Comparison of ENCODE assay signal across 1 cellular context in genomic region chr1:162349635-162350330, GRCh38.
TF ChIP-seq lines count a peak whose summit lies in the region.

No MANE protein-coding gene starts in this region.

TF ChIP-seq in K562, 482 proteins besides CTCF, POLR2A, EP300 and RAD21 (continued from another document and continues in another):
- TF ChIP-seq ARID3A (IDR thresholded peaks at IDR 0.05; ENCODE audit: borderline replicate concordance, low read depth, low read length) (no peak), ZNF23 (CRISPR knock-in tag; IDR thresholded peaks at IDR 0.05) (no peak), ZNF280A (IDR thresholded peaks at IDR 0.05; ENCODE audit: low read depth, partially characterized antibody) (no peak), CTCFL (IDR thresholded peaks at IDR 0.05; ENCODE audit: borderline replicate concordance, insufficient read depth, low read depth, low read length, poor library complexity, severe bottlenecking) (no peak), ZNF696 (CRISPR knock-in tag; conservative IDR thresholded peaks at IDR 0.05) (no peak), C11orf30 (IDR thresholded peaks at IDR 0.05; ENCODE audit: low read depth) (no peak), DIDO1 (tag; IDR thresholded peaks at IDR 0.05; ENCODE audit: low read depth) (no peak), RAD51 (IDR thresholded peaks at IDR 0.05; ENCODE audit: borderline replicate concordance, low read depth) (no peak), KDM2B (CRISPR knock-in tag; IDR thresholded peaks at IDR 0.05) (no peak), ZNF583 (CRISPR knock-in tag; IDR thresholded peaks at IDR 0.05) (no peak), ZNF280B (CRISPR knock-in tag; IDR thresholded peaks at IDR 0.05) (no peak), HMG20A (CRISPR knock-in tag; conservative IDR thresholded peaks at IDR 0.05) (no peak), ZNF407 (IDR thresholded peaks at IDR 0.05; ENCODE audit: low read depth) (no peak), IRF9 (tag; IDR thresholded peaks at IDR 0.05) (no peak), BRF1 (IDR thresholded peaks at IDR 0.05; ENCODE audit: borderline replicate concordance, extremely low read depth, insufficient read length) (no peak), POLR2AphosphoS2 (IDR thresholded peaks at IDR 0.05; ENCODE audit: low read length) (no peak), ZNF318 (IDR thresholded peaks at IDR 0.05; ENCODE audit: borderline replicate concordance in 1 of 2, low read depth in 1 of 2) (no peak), JUN (IDR thresholded peaks at IDR 0.05; ENCODE audit: borderline replicate concordance, low read depth, low read length) (peak; percentile 61; the same call in 1 of the 2 replicates), JUN (CRISPR knock-in tag; IDR thresholded peaks at IDR 0.05; ENCODE audit: borderline replicate concordance) (no peak), FIP1L1 (IDR thresholded peaks at IDR 0.05; ENCODE audit: low read depth, low read length, poor library complexity, severe bottlenecking) (no peak), NEUROD1 (IDR thresholded peaks at IDR 0.05; ENCODE audit: borderline replicate concordance, low read depth, low read length, partially characterized antibody) (no peak), ETV5 (CRISPR knock-in tag; IDR thresholded peaks at IDR 0.05; ENCODE audit: low read depth) (peak; percentile 81), ATF7 (IDR thresholded peaks at IDR 0.05) (peak; percentile 26; the same call in 1 of the 2 replicates), ZNF3 (CRISPR knock-in tag; IDR thresholded peaks at IDR 0.05) (no peak), RNF219 (CRISPR knock-in tag; IDR thresholded peaks at IDR 0.05) (no peak)
